In the genomic region with DNA sequence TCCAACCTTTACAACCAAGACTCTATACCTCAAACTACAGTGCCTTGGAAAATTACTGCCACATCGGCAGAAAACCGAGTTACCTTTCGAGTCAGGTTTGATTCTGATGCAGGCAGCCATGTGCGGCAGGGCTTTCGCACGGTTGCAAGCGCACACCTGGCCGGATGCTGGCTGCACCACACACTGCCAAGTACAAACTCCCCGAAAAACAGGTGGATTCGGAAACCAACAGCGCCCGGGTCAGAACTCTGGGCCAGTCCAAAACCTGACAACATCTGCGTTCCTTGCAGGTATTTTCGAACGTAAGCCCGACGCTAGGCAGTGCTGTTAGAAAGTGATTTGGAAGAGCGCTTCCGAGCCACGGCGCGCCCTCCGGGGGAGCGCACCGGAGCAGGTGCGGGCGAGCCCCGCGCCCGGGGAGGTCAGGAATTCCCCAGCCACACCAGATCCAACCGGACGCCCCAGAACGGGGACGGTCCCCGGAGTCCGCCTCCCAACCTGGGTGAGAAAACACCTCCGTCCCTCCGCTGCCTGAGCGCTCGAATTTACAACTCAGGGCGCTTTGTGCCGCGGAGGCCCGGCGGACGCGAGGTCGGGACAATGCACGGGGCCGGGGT, we compare ENCODE assay signal across 8 cellular contexts. TPM values are rescaled to one million over a fixed set of nuclear protein-coding genes. Genes with fewer than 3 reads are reported as not detected.
DNase-seq lines count a peak whose midpoint lies in the region; ATAC-seq, FAIRE-seq and TF ChIP-seq lines count a peak whose summit lies in the region.

No MANE protein-coding gene starts in this region.

- ATAC-seq in HG02870 (IDR thresholded peaks at IDR 0.05; ENCODE audit: unreplicated experiment) (peak; percentile 27), GM12878 (peak; percentile 27)
- peak; percentile 59 to 62 for ATAC-seq in stimulated activated naive B cell treated with anti-CD40 and anti-IgM and Interleukin-4, amounts not matched to agents 10 μg/mL and 1 μg/mL and 100 μg/mL, for 72 hours (replicated peaks)

- CTCF ChIA-PET in GM12878 (lab: Yijun Ruan, JAX) = interaction anchor here (0.9 to 4.4 kb wide), 5 partner anchors 15 to 71 kb away, joined by 3 to 31 read pairs (median 6); no protein-coding TSS in a partner anchor

- H3K4me3 Mint-ChIP-seq in T-helper 1 cell treated with Interleukin-12 subunit alpha and Interleukin-12 subunit beta and Interleukin-4 antibody, amounts not matched to agents 30 μg/mL and 1 μg/mL, for 36 hours = peak overlapping the region; percentile 96
- H3K4me3 Mint-ChIP-seq in stimulated activated naive B cell treated with anti-CD40 and anti-IgM and Interleukin-4, amounts not matched to agents 10 μg/mL and 1 μg/mL and 100 μg/mL, for 72 hours = peak overlapping the region; percentile 89 to 90

- H3K79me2 ChIP-seq in GM12878 (ENCODE audit: control insufficient read depth, insufficient read depth, low read length) = peaks cover 62% of the 10 kb centered on the region

- peak overlapping the region; percentile 85 for H3K27ac ChIP-seq in GM12878 (ENCODE audit: control insufficient read depth, insufficient read depth)
- peak overlapping the region; percentile 56 to 69 for H3K27ac ChIP-seq in liver (ENCODE audit: low read depth in 1 of 2, low read length in 2 of 2)

- TF ChIP-seq POLR2A in GM12878 (IDR thresholded peaks at IDR 0.05; ENCODE audit: low read depth, low read length) = peak; percentile 69

- H3K4me3 ChIP-seq in GM12878 (peak overlapping the region; percentile 80), liver (ENCODE audit: low read depth in 1 of 3, low read length in 3 of 3) (peak overlapping the region; percentile 62 to 95 (median 75))

- DNase-seq in GM10266 (ENCODE audit: extremely low spot score) = peak; percentile 71
- no peak for DNase-seq in GM12878 (ENCODE audit: low read depth, low spot score)
- peak; percentile 64 for DNase-seq in stimulated activated naive B cell treated with anti-CD40 and anti-IgM and Interleukin-4, amounts not matched to agents 10 μg/mL and 1 μg/mL and 100 μg/mL, for 72 hours
- no peak for DNase-seq in Kasumi-1 (lab: John Stamatoyannopoulos, UW)
- no peak for DNase-seq in cerebellar cortex (ENCODE audit: low spot score)

- no peaks in the 10 kb centered on the region for H3K36me3 ChIP-seq in GM12878 (ENCODE audit: control insufficient read depth in 2 of 2, insufficient read depth in 2 of 2, low read length in 1 of 2)
- no peaks in the 10 kb centered on the region for H3K36me3 ChIP-seq in liver (ENCODE audit: control insufficient read depth in 4 of 4, insufficient read depth in 3 of 4, low read depth in 1 of 4, low read length in 3 of 4)

- TF ChIP-seq RAD21 in GM12878 (IDR thresholded peaks at IDR 0.05; ENCODE audit: insufficient read depth, low read depth, low read length) (no peak), liver (IDR thresholded peaks at IDR 0.05) (peak in 1 of 2 donors; percentile 12)

- H3K4me1 Mint-ChIP-seq in T-helper 1 cell treated with Interleukin-12 subunit alpha and Interleukin-12 subunit beta and Interleukin-4 antibody, amounts not matched to agents 30 μg/mL and 1 μg/mL, for 36 hours (ENCODE audit: low read depth) = peaks cover 48% of the 10 kb centered on the region
- peaks cover 51 to 70% of the 10 kb centered on the region in 2 donors for H3K4me1 Mint-ChIP-seq in stimulated activated naive B cell treated with anti-CD40 and anti-IgM and Interleukin-4, amounts not matched to agents 10 μg/mL and 1 μg/mL and 100 μg/mL, for 72 hours

- H3K27me3 Mint-ChIP-seq in T-helper 1 cell treated with Interleukin-12 subunit alpha and Interleukin-12 subunit beta and Interleukin-4 antibody, amounts not matched to agents 30 μg/mL and 1 μg/mL, for 36 hours (ENCODE audit: low read depth) = peaks cover 18% of the 10 kb centered on the region
- no peaks in the 10 kb centered on the region for H3K27me3 Mint-ChIP-seq in stimulated activated naive B cell treated with anti-CD40 and anti-IgM and Interleukin-4, amounts not matched to agents 10 μg/mL and 1 μg/mL and 100 μg/mL, for 72 hours

- peak; percentile 44 for FAIRE-seq in GM12878 (lab: Jason Lieb, UNC)

- H3K36me3 Mint-ChIP-seq in T-helper 1 cell treated with Interleukin-12 subunit alpha and Interleukin-12 subunit beta and Interleukin-4 antibody, amounts not matched to agents 30 μg/mL and 1 μg/mL, for 36 hours (ENCODE audit: low read depth) = peaks cover 11% of the 10 kb centered on the region
- peaks cover 14 to 19% of the 10 kb centered on the region in 2 donors for H3K36me3 Mint-ChIP-seq in stimulated activated naive B cell treated with anti-CD40 and anti-IgM and Interleukin-4, amounts not matched to agents 10 μg/mL and 1 μg/mL and 100 μg/mL, for 72 hours

- H2AFZ ChIP-seq in GM12878 (ENCODE audit: control insufficient read depth, low read depth, low read length) = no peak overlapping the region

- H3K27me3 ChIP-seq in GM12878 (replicated peaks in 1 of 2; ENCODE audit: control insufficient read depth in 2 of 2, insufficient read depth in 2 of 2, low read length in 1 of 2) = no peaks in the 10 kb centered on the region
- H3K27me3 ChIP-seq in liver (ENCODE audit: control insufficient read depth in 4 of 4, insufficient read depth in 4 of 4, low read length in 3 of 4) = no peaks in the 10 kb centered on the region

- SMC1A ChIA-PET in GM12878 (lab: Charles Lee; ENCODE audit: uncharacterized antibody, unreplicated experiment) = interaction anchor here (4.6 kb wide), 1 partner anchor 15 kb away, joined by 52 read pairs; no protein-coding TSS in a partner anchor

- peak overlapping the region; percentile 82 for H3K9ac ChIP-seq in GM12878 (ENCODE audit: control insufficient read depth, insufficient read depth, low read length)
- H3K9ac ChIP-seq in liver (ENCODE audit: low read depth in 1 of 2, low read length in 2 of 2) = peak overlapping the region; percentile 39 to 77

- H3K4me2 ChIP-seq in GM12878 (ENCODE audit: control insufficient read depth, insufficient read depth) = peak overlapping the region; percentile 89

- H3K9me3 Mint-ChIP-seq in T-helper 1 cell treated with Interleukin-12 subunit alpha and Interleukin-12 subunit beta and Interleukin-4 antibody, amounts not matched to agents 30 μg/mL and 1 μg/mL, for 36 hours = no peaks in the 10 kb centered on the region
- H3K9me3 Mint-ChIP-seq in stimulated activated naive B cell treated with anti-CD40 and anti-IgM and Interleukin-4, amounts not matched to agents 10 μg/mL and 1 μg/mL and 100 μg/mL, for 72 hours = no peaks in the 10 kb centered on the region

- no peak for TF ChIP-seq EP300 in GM12878 (IDR thresholded peaks at IDR 0.05; ENCODE audit: borderline replicate concordance in 1 of 2, control insufficient read depth in 1 of 2, low read depth in 2 of 2, low read length in 2 of 2)

- no peaks in the 10 kb centered on the region for H3K9me3 ChIP-seq in GM12878 (replicated peaks; ENCODE audit: control insufficient read depth, insufficient read depth, low read length)
- no peaks in the 10 kb centered on the region for H3K9me3 ChIP-seq in liver (ENCODE audit: control insufficient read depth in 4 of 4, low read length in 3 of 4)

- peak overlapping the region; percentile 97 for H3K27ac Mint-ChIP-seq in T-helper 1 cell treated with Interleukin-12 subunit alpha and Interleukin-12 subunit beta and Interleukin-4 antibody, amounts not matched to agents 30 μg/mL and 1 μg/mL, for 36 hours
- H3K27ac Mint-ChIP-seq in stimulated activated naive B cell treated with anti-CD40 and anti-IgM and Interleukin-4, amounts not matched to agents 10 μg/mL and 1 μg/mL and 100 μg/mL, for 72 hours = peak overlapping the region; percentile 97

- under 1% methylated on average over 48 of the region's 50 CpGs for WGBS in GM12878 (ENCODE audit: insufficient coverage, insufficient replicate concordance, low lambda C conversion rate, missing lambda C conversion rate)
- WGBS in liver = under 1% methylated on average over 50 of the region's 50 CpGs

- BruUV-seq in GM12878 (replicated peaks; lab: Mats Ljungman, UMichigan) = no TSS peak

- RAD21 ChIA-PET in GM12878 (lab: Charles Lee; ENCODE audit: unreplicated experiment) = interaction anchor here (0.7 kb wide), 1 partner anchor 46 kb away, joined by 3 read pairs; no protein-coding TSS in a partner anchor

- POLR2A ChIA-PET in GM12878 (lab: Charles Lee) = interaction anchor here (1.0 to 1.5 kb wide), 3 partner anchors 13 to 129 kb away, joined by 3 to 6 read pairs (median 3); a partner anchor contains a TSS

- H4K20me1 ChIP-seq in GM12878 (ENCODE audit: control insufficient read depth, insufficient read depth) = peaks cover 22% of the 10 kb centered on the region

- intact Hi-C loops in GM12878 (cut with micrococcal nuclease; ENCODE audit: unreplicated experiment) = loop anchor here (2.0 to 5.0 kb wide), 4 partner anchors 35 to 170 kb away; a partner anchor contains a TSS

- TF ChIP-seq CTCF in GM10266 (IDR thresholded peaks at IDR 0.05; ENCODE audit: control insufficient read depth, insufficient read depth, low read depth, missing control alignments) = no peak
- TF ChIP-seq CTCF in GM12878 (IDR thresholded peaks at IDR 0.05 in 2 of 3, conservative IDR thresholded peaks at IDR 0.05 in 1 of 3; ENCODE audit: control insufficient read depth in 2 of 3, extremely low read depth in 1 of 3, insufficient read depth in 1 of 3, low read depth in 3 of 3, low read length in 3 of 3) = no peak; a peak in 1 of 6 replicates
- no peak for TF ChIP-seq CTCF in liver (IDR thresholded peaks at IDR 0.05; ENCODE audit: low read depth, low read length, missing input control)

- peaks cover 22% of the 10 kb centered on the region for H3K4me1 ChIP-seq in GM12878 (ENCODE audit: control insufficient read depth, insufficient read depth, low read length)
- H3K4me1 ChIP-seq in liver (ENCODE audit: control insufficient read depth in 4 of 4, insufficient read depth in 4 of 4, low read length in 3 of 4) = peaks cover 13 to 46% (median 39%) of the 10 kb centered on the region in 4 donors

- in situ Hi-C loops in GM12878 (cut with MboI) = no loop called here

RNA-seq across cellular contexts. Expression of a gene that starts 1.2 kb away (rescaled TPM):
- total RNA-seq in GM12878 (2013; cell fraction: nucleolus; rRNA removed) = 276 and 307 TPM in 2 replicates
- total RNA-seq in GM12878 (2014; rRNA removed) (74.3 and 81.3 TPM in 2 replicates), GM12878 (2014; rRNA removed; fragmentation: Illumina TruSeq; extraction: Trizol) (68.0 and 68.9 TPM in 2 replicates), GM12878 (2021) (133 and 138 TPM in 2 replicates), liver (10 to 100 TPM; 56.3 to 85.6 TPM)
- polyA plus RNA-seq in GM12878 (2011; ENCODE audit: low read depth) = 52.7 TPM
- polyA plus RNA-seq in GM12878 (2011; rRNA removed) (86.4 and 100 TPM in 2 replicates), GM12878 (2014; fragmentation: Illumina TruSeq; extraction: Trizol) (107 and 144 TPM in 2 replicates), GM12878 (2014; fragmentation: Nextera tagmentation; extraction: Ambion mirVana) (10 to 100 TPM; 20.8 to 25.0 TPM), GM12878 (2014; rRNA removed) (53.0 and 57.4 TPM in 2 replicates), GM12878 (2016; fragmentation: Nextera tagmentation; extraction: Ambion mirVana) (10 to 100 TPM; 16.2 to 18.6 TPM), liver (10 to 100 TPM; 13.7 to 19.1 TPM)
- polyA plus RNA-seq in GM12878 (2011; cell fraction: cytosol; rRNA removed) = 24.9 and 31.7 TPM in 2 replicates
- 137 and 156 TPM in 2 replicates for polyA plus RNA-seq in GM12878 (2011; cell fraction: nucleus; rRNA removed)
- 86.1 and 88.3 TPM in 2 replicates for polyA plus RNA-seq in GM12878 (2012)
- 132 and 155 TPM in 2 replicates for polyA minus RNA-seq in GM12878 (2011; rRNA and poly(A)+ RNA removed)
- polyA minus RNA-seq in GM12878 (2011; cell fraction: cytosol; rRNA and poly(A)+ RNA removed) = 44.8 and 51.1 TPM in 2 replicates
- 130 and 190 TPM in 2 replicates for polyA minus RNA-seq in GM12878 (2011; cell fraction: nucleus; rRNA and poly(A)+ RNA removed)

Comparison
In these comparisons a context has a peak if more than half of its experiments do, and no peak if none do; other contexts are left out.
1. DNase-seq: peak in GM10266 (single experiment) and stimulated activated naive B cell treated with anti-CD40 and anti-IgM and Interleukin-4, amounts not matched to agents 10 μg/mL and 1 μg/mL and 100 μg/mL, for 72 hours (single experiment); none in GM12878 (single experiment), Kasumi-1 (0 of 2) and cerebellar cortex (single experiment).
2. Peak in every context shown above with its lines, with median percentiles within 50 percentile points of each other: ATAC-seq.